8 cellular contexts compared by ENCODE assay signal in the genomic region with DNA sequence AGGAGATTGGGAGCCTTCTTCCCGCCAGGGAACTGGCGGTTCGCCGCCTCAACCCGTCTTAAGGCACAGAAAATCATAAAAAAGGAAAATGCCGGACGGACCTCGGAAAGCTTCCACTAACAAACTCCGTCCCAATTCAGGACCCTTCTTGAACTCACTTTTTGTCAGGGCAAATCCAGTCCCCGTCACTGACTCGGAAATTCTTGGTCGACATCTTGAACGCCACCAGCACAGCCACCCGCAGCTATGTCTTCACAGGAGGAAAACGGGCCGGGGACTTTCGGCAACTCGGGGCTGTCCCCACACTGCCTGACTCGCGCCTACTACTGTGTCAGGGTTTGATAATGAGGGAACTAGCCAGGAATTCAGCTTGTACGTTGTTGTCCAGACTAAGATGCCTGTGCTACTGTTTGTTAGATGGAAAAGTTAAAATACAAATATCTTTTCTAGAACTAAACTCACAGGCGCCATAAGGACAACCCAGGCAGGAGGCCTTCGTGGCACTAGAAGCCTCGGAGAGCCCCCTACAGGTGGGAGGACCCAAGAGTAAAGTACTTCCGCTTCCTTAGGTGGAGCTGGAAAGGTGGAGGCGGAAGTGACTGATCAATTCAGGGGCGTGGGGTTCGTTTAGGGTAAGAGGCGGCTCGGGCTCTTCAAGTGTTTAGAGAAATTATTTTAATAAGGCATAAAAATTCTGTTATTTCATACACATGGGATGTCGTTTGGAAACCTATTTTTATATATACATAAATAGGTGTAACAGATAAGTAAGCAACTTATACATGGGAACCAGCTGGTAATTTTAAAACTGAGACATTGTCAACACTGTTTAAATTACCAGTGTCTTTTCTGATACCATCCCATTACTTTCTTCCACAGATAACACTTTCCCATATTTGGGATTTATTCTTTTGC. TPM values are rescaled to one million over a fixed set of nuclear protein-coding genes. Genes with fewer than 3 reads are reported as not detected.
DNase-seq lines count a peak whose midpoint lies in the region; ATAC-seq, FAIRE-seq and TF ChIP-seq lines count a peak whose summit lies in the region.

A gene with protein sequence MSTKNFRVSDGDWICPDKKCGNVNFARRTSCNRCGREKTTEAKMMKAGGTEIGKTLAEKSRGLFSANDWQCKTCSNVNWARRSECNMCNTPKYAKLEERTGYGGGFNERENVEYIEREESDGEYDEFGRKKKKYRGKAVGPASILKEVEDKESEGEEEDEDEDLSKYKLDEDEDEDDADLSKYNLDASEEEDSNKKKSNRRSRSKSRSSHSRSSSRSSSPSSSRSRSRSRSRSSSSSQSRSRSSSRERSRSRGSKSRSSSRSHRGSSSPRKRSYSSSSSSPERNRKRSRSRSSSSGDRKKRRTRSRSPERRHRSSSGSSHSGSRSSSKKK (minus strand): TSS at position 254 of the 915 bp plus-strand sequence. CDS start 40 bp downstream, at position 214.

- H3K36me3 Mint-ChIP-seq in activated CD4-positive, alpha-beta T cell treated with anti-CD3 and anti-CD28 coated beads, Interleukin-2, amount 10 ng/mL, durations not matched to agents 24 days and 14 days (ENCODE audit: low read depth), result peaks cover 26% of the 10 kb centered on the region

- CTCF ChIA-PET in BJ (lab: Yijun Ruan, JAX), result interaction anchor here (1.2 to 1.3 kb wide), 2 partner anchors 15 to 17 kb away, joined by 4 read pairs; no protein-coding TSS in a partner anchor

- DNase-seq in BJ (ENCODE audit: low read depth) (peak; percentile 65), GM19239 (ENCODE audit: insufficient read length, low spot score) (peak; percentile 57), NCI-H526 (lab: John Stamatoyannopoulos, UW) (peak; percentile 95 to 97), coronary artery (ENCODE audit: low spot score) (peak; percentile 89), left kidney (ENCODE audit: low read depth, low spot score) (peak; percentile 98)
- DNase-seq in activated CD4-positive, alpha-beta T cell treated with anti-CD3 and anti-CD28 coated beads, Interleukin-2, amount 10 ng/mL, durations not matched to agents 24 days and 14 days, result peak; percentile 97
- peak; percentile 88 for DNase-seq in stimulated activated CD4-positive, alpha-beta T cell treated with anti-CD3 and anti-CD28 coated beads, Interleukin-2, amount 100 ng/mL, for 4 hours (ENCODE audit: low read depth)

- peaks cover 3% of the 10 kb centered on the region for H3K36me3 ChIP-seq in BJ (ENCODE audit: control insufficient read depth, insufficient read depth, low read length)

- H3K4me1 Mint-ChIP-seq in activated CD4-positive, alpha-beta T cell treated with anti-CD3 and anti-CD28 coated beads, Interleukin-2, amount 10 ng/mL, durations not matched to agents 24 days and 14 days, result peaks cover 13% of the 10 kb centered on the region

- peaks cover 14% of the 10 kb centered on the region for H3K27me3 Mint-ChIP-seq in activated CD4-positive, alpha-beta T cell treated with anti-CD3 and anti-CD28 coated beads, Interleukin-2, amount 10 ng/mL, durations not matched to agents 24 days and 14 days

- FAIRE-seq in GM19239 (lab: Jason Lieb, UNC), result peak; percentile 99

- intact Hi-C loops in activated CD4-positive, alpha-beta T cell treated with anti-CD3 and anti-CD28 coated beads, Interleukin-2, amount 10 ng/mL, durations not matched to agents 24 days and 14 days (cut with micrococcal nuclease), result loop anchor here (1.0 to 10.0 kb wide), 5 partner anchors 670 to 1204 kb away; a partner anchor contains a TSS

- ATAC-seq in HG03460 (IDR thresholded peaks at IDR 0.05; ENCODE audit: unreplicated experiment), result peak; percentile 99

- H3K9me3 Mint-ChIP-seq in activated CD4-positive, alpha-beta T cell treated with anti-CD3 and anti-CD28 coated beads, Interleukin-2, amount 10 ng/mL, durations not matched to agents 24 days and 14 days, result peaks cover 7% of the 10 kb centered on the region

- no peaks in the 10 kb centered on the region for H3K27me3 ChIP-seq in BJ (ENCODE audit: control insufficient read depth, insufficient read depth, low read length)

- TF ChIP-seq CTCF in BJ (IDR thresholded peaks at IDR 0.05; ENCODE audit: insufficient read depth, low read depth, low read length) (peak; percentile 81), coronary artery (IDR thresholded peaks at IDR 0.05) (peak; percentile 58)

- peak within 1 kb of the TSS; percentile 100 for H3K4me3 Mint-ChIP-seq in activated CD4-positive, alpha-beta T cell treated with anti-CD3 and anti-CD28 coated beads, Interleukin-2, amount 10 ng/mL, durations not matched to agents 24 days and 14 days

- H3K4me3 ChIP-seq in BJ (ENCODE audit: low read depth, low read length) (peak within 1 kb of the TSS; percentile 59), coronary artery (peak within 1 kb of the TSS; percentile 81)

- POLR2A ChIA-PET in BJ (lab: Charles Lee), result interaction anchor here (0.6 kb wide), 1 partner anchor 16 kb away, joined by 5 read pairs; no protein-coding TSS in a partner anchor

- peak within 1 kb of the TSS; percentile 99 for H3K27ac Mint-ChIP-seq in activated CD4-positive, alpha-beta T cell treated with anti-CD3 and anti-CD28 coated beads, Interleukin-2, amount 10 ng/mL, durations not matched to agents 24 days and 14 days

- H3K27ac ChIP-seq in coronary artery, result peak within 1 kb of the TSS; percentile 84 to 87

RNA-seq across cellular contexts. Expression of the gene that starts here (rescaled TPM):
- 35.4 and 60.1 TPM in 2 replicates for polyA plus RNA-seq in BJ (2011; rRNA removed)
- polyA minus RNA-seq in BJ (2011; rRNA and poly(A)+ RNA removed), result 13.3 and 13.6 TPM in 2 replicates
- 150 and 154 TPM in 2 replicates for total RNA-seq in activated CD4-positive, alpha-beta T cell treated with anti-CD3 and anti-CD28 coated beads, Interleukin-2, amount 10 ng/mL, durations not matched to agents 24 days and 14 days

Comparison
In these comparisons a context has a peak if more than half of its experiments do, and no peak if none do; other contexts are left out.
1. Peak in every context shown above with its lines: DNase-seq, ATAC-seq, H3K4me3 ChIP-seq and H3K27ac ChIP-seq.